ENCODE assay signal across 1 cellular context in the genomic region with DNA sequence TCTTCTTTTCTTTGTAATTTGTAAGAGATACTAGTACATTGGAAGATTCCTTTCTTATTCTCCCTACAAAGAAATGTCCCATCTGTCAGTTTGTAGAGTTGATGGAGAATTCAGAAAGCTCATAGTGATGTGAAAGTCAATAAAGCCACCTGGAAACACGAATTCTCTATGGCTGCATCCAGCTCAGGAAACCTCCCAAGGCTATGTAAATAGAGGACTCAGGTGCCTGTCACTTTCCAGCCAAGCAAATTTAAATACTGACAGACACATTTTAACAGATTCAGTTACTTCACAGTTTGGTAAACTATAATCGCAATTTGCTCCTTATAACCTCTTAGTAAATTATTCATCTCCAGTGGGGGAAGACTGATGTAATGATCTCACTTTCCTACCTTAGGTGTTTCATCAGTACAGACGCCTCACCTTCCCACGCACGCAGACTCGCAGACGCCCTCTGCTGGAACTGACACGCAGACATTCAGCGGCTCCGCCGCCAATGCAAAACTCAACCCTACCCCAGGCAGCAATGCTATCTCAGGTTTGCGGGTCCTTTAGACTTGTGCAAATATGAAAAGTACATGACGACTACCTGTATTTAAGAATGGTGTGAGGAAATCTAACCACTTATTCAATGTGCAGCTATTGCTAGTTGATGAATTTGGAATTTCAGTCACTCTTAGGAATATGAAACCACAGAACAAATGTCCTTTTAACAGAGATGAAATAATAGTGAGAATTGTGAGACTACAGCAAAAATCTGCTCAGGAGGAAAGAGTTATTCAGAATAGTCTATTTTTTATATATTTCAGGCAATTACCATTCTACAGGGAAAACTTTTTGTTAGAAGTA.
TF ChIP-seq lines count a peak whose summit lies in the region.

No MANE protein-coding gene starts in this region.

TF ChIP-seq in H1, 55 proteins besides CTCF, POLR2A, EP300 and RAD21 (continued from another document):
- TF ChIP-seq, protein P1, sequence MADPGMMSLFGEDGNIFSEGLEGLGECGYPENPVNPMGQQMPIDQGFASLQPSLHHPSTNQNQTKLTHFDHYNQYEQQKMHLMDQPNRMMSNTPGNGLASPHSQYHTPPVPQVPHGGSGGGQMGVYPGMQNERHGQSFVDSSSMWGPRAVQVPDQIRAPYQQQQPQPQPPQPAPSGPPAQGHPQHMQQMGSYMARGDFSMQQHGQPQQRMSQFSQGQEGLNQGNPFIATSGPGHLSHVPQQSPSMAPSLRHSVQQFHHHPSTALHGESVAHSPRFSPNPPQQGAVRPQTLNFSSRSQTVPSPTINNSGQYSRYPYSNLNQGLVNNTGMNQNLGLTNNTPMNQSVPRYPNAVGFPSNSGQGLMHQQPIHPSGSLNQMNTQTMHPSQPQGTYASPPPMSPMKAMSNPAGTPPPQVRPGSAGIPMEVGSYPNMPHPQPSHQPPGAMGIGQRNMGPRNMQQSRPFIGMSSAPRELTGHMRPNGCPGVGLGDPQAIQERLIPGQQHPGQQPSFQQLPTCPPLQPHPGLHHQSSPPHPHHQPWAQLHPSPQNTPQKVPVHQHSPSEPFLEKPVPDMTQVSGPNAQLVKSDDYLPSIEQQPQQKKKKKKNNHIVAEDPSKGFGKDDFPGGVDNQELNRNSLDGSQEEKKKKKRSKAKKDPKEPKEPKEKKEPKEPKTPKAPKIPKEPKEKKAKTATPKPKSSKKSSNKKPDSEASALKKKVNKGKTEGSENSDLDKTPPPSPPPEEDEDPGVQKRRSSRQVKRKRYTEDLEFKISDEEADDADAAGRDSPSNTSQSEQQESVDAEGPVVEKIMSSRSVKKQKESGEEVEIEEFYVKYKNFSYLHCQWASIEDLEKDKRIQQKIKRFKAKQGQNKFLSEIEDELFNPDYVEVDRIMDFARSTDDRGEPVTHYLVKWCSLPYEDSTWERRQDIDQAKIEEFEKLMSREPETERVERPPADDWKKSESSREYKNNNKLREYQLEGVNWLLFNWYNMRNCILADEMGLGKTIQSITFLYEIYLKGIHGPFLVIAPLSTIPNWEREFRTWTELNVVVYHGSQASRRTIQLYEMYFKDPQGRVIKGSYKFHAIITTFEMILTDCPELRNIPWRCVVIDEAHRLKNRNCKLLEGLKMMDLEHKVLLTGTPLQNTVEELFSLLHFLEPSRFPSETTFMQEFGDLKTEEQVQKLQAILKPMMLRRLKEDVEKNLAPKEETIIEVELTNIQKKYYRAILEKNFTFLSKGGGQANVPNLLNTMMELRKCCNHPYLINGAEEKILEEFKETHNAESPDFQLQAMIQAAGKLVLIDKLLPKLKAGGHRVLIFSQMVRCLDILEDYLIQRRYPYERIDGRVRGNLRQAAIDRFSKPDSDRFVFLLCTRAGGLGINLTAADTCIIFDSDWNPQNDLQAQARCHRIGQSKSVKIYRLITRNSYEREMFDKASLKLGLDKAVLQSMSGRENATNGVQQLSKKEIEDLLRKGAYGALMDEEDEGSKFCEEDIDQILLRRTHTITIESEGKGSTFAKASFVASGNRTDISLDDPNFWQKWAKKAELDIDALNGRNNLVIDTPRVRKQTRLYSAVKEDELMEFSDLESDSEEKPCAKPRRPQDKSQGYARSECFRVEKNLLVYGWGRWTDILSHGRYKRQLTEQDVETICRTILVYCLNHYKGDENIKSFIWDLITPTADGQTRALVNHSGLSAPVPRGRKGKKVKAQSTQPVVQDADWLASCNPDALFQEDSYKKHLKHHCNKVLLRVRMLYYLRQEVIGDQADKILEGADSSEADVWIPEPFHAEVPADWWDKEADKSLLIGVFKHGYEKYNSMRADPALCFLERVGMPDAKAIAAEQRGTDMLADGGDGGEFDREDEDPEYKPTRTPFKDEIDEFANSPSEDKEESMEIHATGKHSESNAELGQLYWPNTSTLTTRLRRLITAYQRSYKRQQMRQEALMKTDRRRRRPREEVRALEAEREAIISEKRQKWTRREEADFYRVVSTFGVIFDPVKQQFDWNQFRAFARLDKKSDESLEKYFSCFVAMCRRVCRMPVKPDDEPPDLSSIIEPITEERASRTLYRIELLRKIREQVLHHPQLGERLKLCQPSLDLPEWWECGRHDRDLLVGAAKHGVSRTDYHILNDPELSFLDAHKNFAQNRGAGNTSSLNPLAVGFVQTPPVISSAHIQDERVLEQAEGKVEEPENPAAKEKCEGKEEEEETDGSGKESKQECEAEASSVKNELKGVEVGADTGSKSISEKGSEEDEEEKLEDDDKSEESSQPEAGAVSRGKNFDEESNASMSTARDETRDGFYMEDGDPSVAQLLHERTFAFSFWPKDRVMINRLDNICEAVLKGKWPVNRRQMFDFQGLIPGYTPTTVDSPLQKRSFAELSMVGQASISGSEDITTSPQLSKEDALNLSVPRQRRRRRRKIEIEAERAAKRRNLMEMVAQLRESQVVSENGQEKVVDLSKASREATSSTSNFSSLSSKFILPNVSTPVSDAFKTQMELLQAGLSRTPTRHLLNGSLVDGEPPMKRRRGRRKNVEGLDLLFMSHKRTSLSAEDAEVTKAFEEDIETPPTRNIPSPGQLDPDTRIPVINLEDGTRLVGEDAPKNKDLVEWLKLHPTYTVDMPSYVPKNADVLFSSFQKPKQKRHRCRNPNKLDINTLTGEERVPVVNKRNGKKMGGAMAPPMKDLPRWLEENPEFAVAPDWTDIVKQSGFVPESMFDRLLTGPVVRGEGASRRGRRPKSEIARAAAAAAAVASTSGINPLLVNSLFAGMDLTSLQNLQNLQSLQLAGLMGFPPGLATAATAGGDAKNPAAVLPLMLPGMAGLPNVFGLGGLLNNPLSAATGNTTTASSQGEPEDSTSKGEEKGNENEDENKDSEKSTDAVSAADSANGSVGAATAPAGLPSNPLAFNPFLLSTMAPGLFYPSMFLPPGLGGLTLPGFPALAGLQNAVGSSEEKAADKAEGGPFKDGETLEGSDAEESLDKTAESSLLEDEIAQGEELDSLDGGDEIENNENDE (IDR thresholded peaks at IDR 0.05; ENCODE audit: insufficient replicate concordance, low read length): peak; percentile 41
- no peak for TF ChIP-seq RXRA (IDR thresholded peaks at IDR 0.05; ENCODE audit: insufficient read depth, low read depth, low read length)
- no peak for TF ChIP-seq EZH2 (IDR thresholded peaks at IDR 0.05; ENCODE audit: low read depth, low read length, severe bottlenecking)
- TF ChIP-seq, protein P2, sequence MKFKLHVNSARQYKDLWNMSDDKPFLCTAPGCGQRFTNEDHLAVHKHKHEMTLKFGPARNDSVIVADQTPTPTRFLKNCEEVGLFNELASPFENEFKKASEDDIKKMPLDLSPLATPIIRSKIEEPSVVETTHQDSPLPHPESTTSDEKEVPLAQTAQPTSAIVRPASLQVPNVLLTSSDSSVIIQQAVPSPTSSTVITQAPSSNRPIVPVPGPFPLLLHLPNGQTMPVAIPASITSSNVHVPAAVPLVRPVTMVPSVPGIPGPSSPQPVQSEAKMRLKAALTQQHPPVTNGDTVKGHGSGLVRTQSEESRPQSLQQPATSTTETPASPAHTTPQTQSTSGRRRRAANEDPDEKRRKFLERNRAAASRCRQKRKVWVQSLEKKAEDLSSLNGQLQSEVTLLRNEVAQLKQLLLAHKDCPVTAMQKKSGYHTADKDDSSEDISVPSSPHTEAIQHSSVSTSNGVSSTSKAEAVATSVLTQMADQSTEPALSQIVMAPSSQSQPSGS (IDR thresholded peaks at IDR 0.05; ENCODE audit: low read length): no peak
- no peak; a peak in 1 of 4 replicates for TF ChIP-seq SIN3A (conservative IDR thresholded peaks at IDR 0.05 in 1 of 2, IDR thresholded peaks at IDR 0.05 in 1 of 2; ENCODE audit: low read depth in 1 of 2, low read length in 2 of 2)
- no peak for TF ChIP-seq JUN (IDR thresholded peaks at IDR 0.05; ENCODE audit: low read depth, low read length)
- TF ChIP-seq POU5F1 (IDR thresholded peaks at IDR 0.05; ENCODE audit: low read depth, low read length): no peak
- TF ChIP-seq POLR2AphosphoS5 (IDR thresholded peaks at IDR 0.05; ENCODE audit: low read depth, low read length): no peak
- TF ChIP-seq SIX5 (IDR thresholded peaks at IDR 0.05; ENCODE audit: low read depth, low read length): no peak
- no peak for TF ChIP-seq BCL11A (IDR thresholded peaks at IDR 0.05; ENCODE audit: low read depth in 2 of 2, low read length in 2 of 2)
- TF ChIP-seq RBBP5 (IDR thresholded peaks at IDR 0.05; ENCODE audit: borderline replicate concordance, low read depth, low read length): no peak
- no peak for TF ChIP-seq RFX5 (IDR thresholded peaks at IDR 0.05; ENCODE audit: borderline replicate concordance, low read depth, low read length)
- TF ChIP-seq SRF (IDR thresholded peaks at IDR 0.05; ENCODE audit: low read depth, low read length): no peak
- TF ChIP-seq CEBPB (IDR thresholded peaks at IDR 0.05; ENCODE audit: low read depth, low read length): 0 out of 2 replicates have a peak, but pooled peaks have one; percentile 20
- TF ChIP-seq SP2 (IDR thresholded peaks at IDR 0.05; ENCODE audit: low read length): no peak
- no peak for TF ChIP-seq SAP30 (IDR thresholded peaks at IDR 0.05; ENCODE audit: insufficient read depth, insufficient replicate concordance, low read length)
- no peak for TF ChIP-seq PHF8 (conservative IDR thresholded peaks at IDR 0.05; ENCODE audit: low read depth, low read length)
- TF ChIP-seq SUZ12 (IDR thresholded peaks at IDR 0.05; ENCODE audit: low read length): no peak
- TF ChIP-seq FOSL1 (IDR thresholded peaks at IDR 0.05; ENCODE audit: insufficient read depth, low read depth, low read length): no peak
- TF ChIP-seq NANOG (IDR thresholded peaks at IDR 0.05; ENCODE audit: insufficient read depth, low read depth, low read length, poor library complexity, severe bottlenecking): no peak
- TF ChIP-seq TEAD4 (IDR thresholded peaks at IDR 0.05; ENCODE audit: low read depth, low read length): no peak; the same call in 1 of the 2 replicates
- TF ChIP-seq MAFK (IDR thresholded peaks at IDR 0.05; ENCODE audit: low read depth, low read length): no peak
- no peak for TF ChIP-seq SP1 (IDR thresholded peaks at IDR 0.05; ENCODE audit: low read depth, low read length)
- no peak for TF ChIP-seq CHD2 (IDR thresholded peaks at IDR 0.05; ENCODE audit: low read length)
- TF ChIP-seq BACH1 (IDR thresholded peaks at IDR 0.05; ENCODE audit: low read length): peak; percentile 33; the same call in 1 of the 2 replicates
- TF ChIP-seq GABPA (IDR thresholded peaks at IDR 0.05; ENCODE audit: borderline replicate concordance, insufficient read depth, low read length): no peak
- no peak for TF ChIP-seq TCF12 (IDR thresholded peaks at IDR 0.05; ENCODE audit: low read depth, low read length)
- peak; percentile 34 for TF ChIP-seq ASH2L (IDR thresholded peaks at IDR 0.05; ENCODE audit: low read length)
- TF ChIP-seq, protein P3, sequence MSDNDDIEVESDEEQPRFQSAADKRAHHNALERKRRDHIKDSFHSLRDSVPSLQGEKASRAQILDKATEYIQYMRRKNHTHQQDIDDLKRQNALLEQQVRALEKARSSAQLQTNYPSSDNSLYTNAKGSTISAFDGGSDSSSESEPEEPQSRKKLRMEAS (IDR thresholded peaks at IDR 0.05): no peak
